In genomic region chr14:87567926-87568325, GRCh38 we compare ENCODE assay signal across 13 cellular contexts.
A peak's percentile ranks its signal among the peaks of the same experiment; 100 is the strongest.
DNase-seq lines count a peak whose midpoint lies in the region; ATAC-seq, FAIRE-seq and TF ChIP-seq lines count a peak whose summit lies in the region.
"Had no signal": no experiment of that assay in that cellular context is flagged by ENCODE, and none has a peak within 500 bp of the region (broad histone marks: within the 10 kb centered on the region; RNA-seq: fewer than 3 reads in every experiment).

No MANE protein-coding gene starts in this region.

- H3K4me3 ChIP-seq in Karpas-422 (ENCODE audit: low read length) (no peak overlapping the region), astrocyte (ENCODE audit: insufficient read depth, low read depth, low read length) (no peak overlapping the region), WERI-Rb-1 (ENCODE audit: low read depth, low read length) (no peak overlapping the region)
- H3K4me3 ChIP-seq: BLaER1 had no signal

- H3K4me1 ChIP-seq in Karpas-422 (ENCODE audit: low read length) = peaks cover 15% of the 10 kb centered on the region
- no peaks in the 10 kb centered on the region for H3K4me1 ChIP-seq in astrocyte (ENCODE audit: insufficient read depth, low read length)
- H3K4me1 ChIP-seq: Caco-2 had no signal

- peaks cover 15% of the 10 kb centered on the region for H3K9me3 ChIP-seq in Karpas-422 (ENCODE audit: low read length)
- no peaks in the 10 kb centered on the region for H3K9me3 ChIP-seq in astrocyte (ENCODE audit: insufficient read depth, low read depth, low read length)
- H3K9me3 ChIP-seq in WERI-Rb-1 (ENCODE audit: severe bottlenecking) = no peaks in the 10 kb centered on the region
- H3K9me3 ChIP-seq: Caco-2 had no signal

- H3K36me3 ChIP-seq in Karpas-422 (ENCODE audit: insufficient read depth, low read length) = no peaks in the 10 kb centered on the region; the same call in 1 of the 2 replicates
- no peaks in the 10 kb centered on the region for H3K36me3 ChIP-seq in astrocyte (ENCODE audit: insufficient read depth, low read length)
- no peaks in the 10 kb centered on the region for H3K36me3 ChIP-seq in WERI-Rb-1
- H3K36me3 ChIP-seq: BLaER1 had no signal

- no peak for FAIRE-seq in astrocyte (lab: Jason Lieb, UNC)

- H3K36me3 Mint-ChIP-seq in astrocyte (ENCODE audit: low read depth, unreplicated experiment) (no peaks in the 10 kb centered on the region), nephron (ENCODE audit: low read depth) (no peaks in the 10 kb centered on the region)
- H3K36me3 Mint-ChIP-seq: CD8-positive, alpha-beta memory T cell had no signal

- H3K27me3 ChIP-seq in Karpas-422 (ENCODE audit: low read length) = no peaks in the 10 kb centered on the region
- H3K27me3 ChIP-seq in astrocyte (ENCODE audit: insufficient read depth, low read length) = no peaks in the 10 kb centered on the region
- no peaks in the 10 kb centered on the region for H3K27me3 ChIP-seq in WERI-Rb-1 (ENCODE audit: insufficient read depth, low read depth, severe bottlenecking)
- H3K27me3 ChIP-seq: BLaER1 had no signal

- H4K20me1 ChIP-seq in Karpas-422 (ENCODE audit: insufficient read depth, low read depth, low read length) = no peaks in the 10 kb centered on the region
- H4K20me1 ChIP-seq in astrocyte (ENCODE audit: insufficient read depth, low read length) = no peaks in the 10 kb centered on the region
- H4K20me1 ChIP-seq: BLaER1 had no signal

- peaks cover 31% of the 10 kb centered on the region for H3K4me1 Mint-ChIP-seq in astrocyte (ENCODE audit: low read depth, unreplicated experiment)
- H3K4me1 Mint-ChIP-seq in nephron = peaks cover 32% of the 10 kb centered on the region
- H3K4me1 Mint-ChIP-seq: CD8-positive, alpha-beta memory T cell had no signal

- no peak overlapping the region for H3K4me3 Mint-ChIP-seq in astrocyte (ENCODE audit: unreplicated experiment)
- peak overlapping the region in 1 of 3 experiments; percentile 6 for H3K4me3 Mint-ChIP-seq in nephron
- H3K4me3 Mint-ChIP-seq: CD8-positive, alpha-beta memory T cell; HFFc6 had no signal

- ATAC-seq in HG02571 (IDR thresholded peaks at IDR 0.05; ENCODE audit: unreplicated experiment) (no peak), HG02973 (IDR thresholded peaks at IDR 0.05; ENCODE audit: unreplicated experiment) (no peak)

- TF ChIP-seq CTCF in astrocyte (IDR thresholded peaks at IDR 0.05; ENCODE audit: insufficient read depth, low read depth, low read length) (no peak), nephron (IDR thresholded peaks at IDR 0.05; ENCODE audit: unreplicated experiment in 3 of 3) (no peak), WERI-Rb-1 (IDR thresholded peaks at IDR 0.05; ENCODE audit: low read depth, low read length) (no peak)

- H2AFZ ChIP-seq in Karpas-422 (ENCODE audit: low read length) = peak overlapping the region; percentile 7; the same call in 1 of the 2 replicates
- H2AFZ ChIP-seq in astrocyte (ENCODE audit: low read depth, low read length) = no peak overlapping the region

- H3K27ac ChIP-seq in Karpas-422 (ENCODE audit: low read length) (no peak overlapping the region), astrocyte (ENCODE audit: low read depth, low read length) (no peak overlapping the region), WERI-Rb-1 (no peak overlapping the region)
- H3K27ac ChIP-seq: BLaER1 had no signal

- DNase-seq in Karpas-422 = no peak
- peak; percentile 48 for DNase-seq in NCI-H446 treated with DMSO at 0.1 percent for 48 hours (lab: John Stamatoyannopoulos, UW)
- DNase-seq in astrocyte (ENCODE audit: low read depth) = no peak
- DNase-seq in WERI-Rb-1 = no peak
- DNase-seq: 8988T; AML-193; Caco-2; CD8-positive, alpha-beta memory T cell; HFFc6 had no signal

- H3K9me2 ChIP-seq in Karpas-422 (replicated peaks; ENCODE audit: insufficient read depth, low read length) = no peaks in the 10 kb centered on the region

- H3K4me2 ChIP-seq in Karpas-422 (ENCODE audit: low read depth, low read length, poor library complexity, severe bottlenecking) (peak overlapping the region; percentile 18), astrocyte (ENCODE audit: low read length) (no peak overlapping the region)
- H3K4me2 ChIP-seq: BLaER1 had no signal

- H3K27me3 Mint-ChIP-seq in astrocyte (ENCODE audit: low read depth, unreplicated experiment) = no peaks in the 10 kb centered on the region
- no peaks in the 10 kb centered on the region for H3K27me3 Mint-ChIP-seq in nephron (ENCODE audit: low read depth)
- H3K27me3 Mint-ChIP-seq: CD8-positive, alpha-beta memory T cell had no signal

- H3K9me3 Mint-ChIP-seq in astrocyte (ENCODE audit: unreplicated experiment) (no peaks in the 10 kb centered on the region), nephron (peaks cover 13% of the 10 kb centered on the region)

- peak overlapping the region; percentile 0 for H3K27ac Mint-ChIP-seq in astrocyte (ENCODE audit: unreplicated experiment)
- H3K27ac Mint-ChIP-seq in nephron = peak overlapping the region; percentile 73 to 85 (median 80)
- H3K27ac Mint-ChIP-seq: CD8-positive, alpha-beta memory T cell; HFFc6 had no signal

- no peaks in the 10 kb centered on the region for H3K79me2 ChIP-seq in Karpas-422 (ENCODE audit: low read length)
- H3K79me2 ChIP-seq in astrocyte (ENCODE audit: insufficient read depth, low read length) = no peaks in the 10 kb centered on the region

- no peak overlapping the region for H3K9ac ChIP-seq in Karpas-422 (ENCODE audit: low read length)
- no peak overlapping the region for H3K9ac ChIP-seq in astrocyte (ENCODE audit: low read length)
- H3K9ac ChIP-seq: BLaER1 had no signal
